ENCODE assay signal across 1 cellular context in genomic region chr1:17520473-17521319, GRCh38.
TF ChIP-seq lines count a peak whose summit lies in the region.

No MANE protein-coding gene starts in this region.

TF ChIP-seq in GM23338, 12 proteins besides CTCF, POLR2A, EP300 and RAD21:
- TF ChIP-seq ZNF462 (CRISPR knock-in tag; IDR thresholded peaks at IDR 0.05) (no peak), ZNF114 (CRISPR knock-in tag; IDR thresholded peaks at IDR 0.05) (no peak), CREB1 (CRISPR knock-in tag; IDR thresholded peaks at IDR 0.05; ENCODE audit: low read depth) (no peak), ETS1 (IDR thresholded peaks at IDR 0.05) (no peak), EZH2 (IDR thresholded peaks at IDR 0.05; ENCODE audit: low read depth, unreplicated experiment) (no peak), STAT1 (IDR thresholded peaks at IDR 0.05; ENCODE audit: unreplicated experiment) (no peak), POLR2AphosphoS5 (IDR thresholded peaks at IDR 0.05; ENCODE audit: low read depth) (no peak), JUNB (IDR thresholded peaks at IDR 0.05; ENCODE audit: unreplicated experiment) (no peak), REST (IDR thresholded peaks at IDR 0.05; ENCODE audit: unreplicated experiment) (no peak)
